In genomic region chr16:67173808-67174705, GRCh38 we compare ENCODE assay signal across 8 cellular contexts. TPM values are rescaled to one million over a fixed set of nuclear protein-coding genes. Genes with fewer than 3 reads are reported as not detected.
DNase-seq lines count a peak whose midpoint lies in the region; ATAC-seq, FAIRE-seq and TF ChIP-seq lines count a peak whose summit lies in the region.

No MANE protein-coding gene starts in this region.

- DNase-seq in CD8-positive, alpha-beta memory T cell = peak in 4 of 5 donors; percentile 58 to 79 (median 61)
- peak; percentile 83 for DNase-seq in Karpas-422
- DNase-seq in SK-MEL-5 (ENCODE audit: low read depth, low spot score) = peak; percentile 80
- DNase-seq in anterior cingulate cortex (lab: John Stamatoyannopoulos, UW) = peak in 55 of 58 donors; percentile 28 to 89 (median 75)
- DNase-seq in heart left ventricle = peak; percentile 85 to 95 (median 93)
- DNase-seq in pancreas = peak; percentile 79 to 96 (median 90)

- H3K4me2 ChIP-seq in Karpas-422 (ENCODE audit: low read depth, low read length, poor library complexity, severe bottlenecking) = peak overlapping the region; percentile 63

- H3K9me3 ChIP-seq in CD8-positive, alpha-beta memory T cell (ENCODE audit: low read length) = no peaks in the 10 kb centered on the region
- H3K9me3 ChIP-seq in Karpas-422 (ENCODE audit: low read length) = no peaks in the 10 kb centered on the region
- H3K9me3 ChIP-seq in heart left ventricle = no peaks in the 10 kb centered on the region
- H3K9me3 ChIP-seq in pancreas = no peaks in the 10 kb centered on the region

- peak; percentile 22 to 75 for TF ChIP-seq POLR2A in heart left ventricle (IDR thresholded peaks at IDR 0.05)

- H3K4me1 Mint-ChIP-seq in CD8-positive, alpha-beta memory T cell = peaks cover 44 to 73% (median 48%) of the 10 kb centered on the region in 3 donors

- FAIRE-seq in pancreas (lab: Jason Lieb, UNC) = no peak

- peak overlapping the region; percentile 62 for H3K9ac ChIP-seq in Karpas-422 (ENCODE audit: low read length)

- CTCF ChIA-PET in CD8-positive, alpha-beta memory T cell (lab: Charles Lee) = interaction anchor here (0.5 to 4.8 kb wide), 13 partner anchors 8 to 197 kb away, joined by 3 to 30 read pairs (median 5); partner anchors contain the start of genes HSF4 and TRADD

- peak; percentile 31 for ATAC-seq in GM19397 (IDR thresholded peaks at IDR 0.05; ENCODE audit: unreplicated experiment)
- peak; percentile 73 to 78 (median 77) for ATAC-seq in heart left ventricle
- ATAC-seq in pancreas = peak; percentile 57 to 69 (median 68)
- ATAC-seq in GM18858 (IDR thresholded peaks at IDR 0.05; ENCODE audit: unreplicated experiment) = no peak

- POLR2A ChIA-PET in CD8-positive, alpha-beta memory T cell (lab: Charles Lee) = interaction anchor here (0.6 to 1.2 kb wide), 7 partner anchors 9 to 35 kb away, joined by 3 to 6 read pairs (median 3); no protein-coding TSS in a partner anchor

- H3K79me2 ChIP-seq in Karpas-422 (ENCODE audit: low read length) = no peaks in the 10 kb centered on the region

- no peak overlapping the region for H3K27ac ChIP-seq in CD8-positive, alpha-beta memory T cell (ENCODE audit: low read depth, low read length)
- no peak overlapping the region for H3K27ac ChIP-seq in Karpas-422 (ENCODE audit: low read length)
- peak overlapping the region; percentile 80 to 97 (median 92) for H3K27ac ChIP-seq in heart left ventricle
- peak overlapping the region; percentile 58 to 85 (median 81) for H3K27ac ChIP-seq in pancreas

- peak overlapping the region; percentile 75 to 92 (median 87) for H3K4me3 Mint-ChIP-seq in CD8-positive, alpha-beta memory T cell

- H4K20me1 ChIP-seq in Karpas-422 (ENCODE audit: insufficient read depth, low read depth, low read length) = peaks cover 14% of the 10 kb centered on the region; the same call in 1 of the 2 replicates

- H3K9me3 Mint-ChIP-seq in CD8-positive, alpha-beta memory T cell = no peaks in the 10 kb centered on the region

- peak overlapping the region in 7 of 8 donors; percentile 18 to 91 (median 50) for H3K27ac Mint-ChIP-seq in CD8-positive, alpha-beta memory T cell

- no peak overlapping the region; the same call in 1 of the 2 replicates for H2AFZ ChIP-seq in Karpas-422 (ENCODE audit: low read length)

- peak overlapping the region; percentile 58 for H3K4me3 ChIP-seq in CD8-positive, alpha-beta memory T cell (ENCODE audit: low read length)
- H3K4me3 ChIP-seq in Karpas-422 (ENCODE audit: low read length) = peak overlapping the region; percentile 57
- H3K4me3 ChIP-seq in heart left ventricle = peak overlapping the region; percentile 4 to 65 (median 53)
- peak overlapping the region in 2 of 4 donors; percentile 32 to 36 for H3K4me3 ChIP-seq in pancreas

- in situ Hi-C loops in SK-MEL-5 (cut with HindIII; ENCODE audit: low pct_unique_long_range_greater_than_20kb, low sequenced_read_pairs) = no loop called here

- TF ChIP-seq CTCF in heart left ventricle (IDR thresholded peaks at IDR 0.05) = peak in 9 of 12 donors; percentile 11 to 50 (median 35)
- no peak for TF ChIP-seq CTCF in pancreas (IDR thresholded peaks at IDR 0.05)

- 1 to 2% (median 1%) methylated on average over 13 to 71 of the region's 71 CpGs for WGBS in heart left ventricle, 4 donors
- 7 to 8% methylated on average over 62 to 71 of the region's 71 CpGs for WGBS in pancreas, 2 donors

- no peaks in the 10 kb centered on the region for H3K36me3 Mint-ChIP-seq in CD8-positive, alpha-beta memory T cell

- no peaks in the 10 kb centered on the region for H3K9me2 ChIP-seq in Karpas-422 (replicated peaks; ENCODE audit: insufficient read depth, low read length)

- intact Hi-C loops in heart left ventricle (cut with DNase I) (loop anchor here in 3 of 10 donors (5.0 to 10.0 kb wide), 2 partner anchors 59 to 73 kb away; partner anchors contain the start of genes FHOD1 (in 2 of the 3) and SLC9A5 (in 2 of the 3)), pancreas (cut with DNase I) (no loop called here)

- H3K4me1 ChIP-seq in CD8-positive, alpha-beta memory T cell (ENCODE audit: insufficient read depth, low read length) = peaks cover 38% of the 10 kb centered on the region
- peaks cover 24% of the 10 kb centered on the region for H3K4me1 ChIP-seq in Karpas-422 (ENCODE audit: low read length)
- peaks cover 5 to 70% (median 58%) of the 10 kb centered on the region in 12 donors for H3K4me1 ChIP-seq in heart left ventricle
- H3K4me1 ChIP-seq in pancreas = peaks cover 0 to 25% (median 9%) of the 10 kb centered on the region in 3 donors

- peaks cover 24% of the 10 kb centered on the region for H3K27me3 ChIP-seq in CD8-positive, alpha-beta memory T cell (ENCODE audit: insufficient read depth, low read length, poor library complexity, severe bottlenecking)
- H3K27me3 ChIP-seq in Karpas-422 (ENCODE audit: low read length) (no peaks in the 10 kb centered on the region), heart left ventricle (peaks cover 0 to 4% (median 0%) of the 10 kb centered on the region in 9 donors), pancreas (no peaks in the 10 kb centered on the region)

- H3K36me3 ChIP-seq in CD8-positive, alpha-beta memory T cell (ENCODE audit: insufficient read depth, low read length) = no peaks in the 10 kb centered on the region
- no peaks in the 10 kb centered on the region for H3K36me3 ChIP-seq in Karpas-422 (ENCODE audit: insufficient read depth, low read length)
- peaks cover 0 to 13% (median 0%) of the 10 kb centered on the region in 9 donors for H3K36me3 ChIP-seq in heart left ventricle
- H3K36me3 ChIP-seq in pancreas = no peaks in the 10 kb centered on the region

- H3K27me3 Mint-ChIP-seq in CD8-positive, alpha-beta memory T cell = peaks cover 17 to 18% of the 10 kb centered on the region in 2 donors

RNA-seq across cellular contexts. Expression of gene NOL3, which starts 3.7 kb away (rescaled TPM):
- total RNA-seq in CD8-positive, alpha-beta memory T cell = 1 to 10 TPM; 2.1 to 2.3 TPM
- polyA plus RNA-seq in CD8-positive, alpha-beta memory T cell = 0.91 TPM
- total RNA-seq in Karpas-422 (2014; rRNA removed; shearing (Covaris generic); ENCODE audit: low replicate concordance) = 0.15 and 1.8 TPM in 2 replicates
- total RNA-seq in SK-MEL-5 (2014; rRNA removed; shearing (Covaris generic)) = 7.8 and 13.2 TPM in 2 replicates
- polyA plus RNA-seq in SK-MEL-5 (2015; cell fraction: cytosol; rRNA removed) = 11.3 and 15.5 TPM in 2 replicates
- 73.0 and 87.1 TPM in 2 replicates for polyA plus RNA-seq in SK-MEL-5 (2015; cell fraction: nucleus; rRNA removed)
- total RNA-seq in heart left ventricle (100 to 1,000 TPM in 1 of 9 donors, 10 to 100 TPM in 8; 64.9 to 119 (median 77.4) TPM), pancreas (10 to 100 TPM; 15.2 to 31.2 (median 19.8) TPM)
- polyA plus RNA-seq in heart left ventricle (100 to 1,000 TPM; 112 to 121 TPM), pancreas (100 to 1,000 TPM in 1 of 2 donors, 10 to 100 TPM in 1; 84.5 to 119 TPM)

RNA-seq across cellular contexts. Expression of gene HSF4, which starts 9.5 kb away (rescaled TPM):
- 10 to 100 TPM; 11.6 to 13.3 TPM for total RNA-seq in CD8-positive, alpha-beta memory T cell
- polyA plus RNA-seq in CD8-positive, alpha-beta memory T cell = not detected
- total RNA-seq in Karpas-422 (2014; rRNA removed; shearing (Covaris generic); ENCODE audit: low replicate concordance) = 12.4 and 15.2 TPM in 2 replicates
- 28.7 and 40.9 TPM in 2 replicates for total RNA-seq in SK-MEL-5 (2014; rRNA removed; shearing (Covaris generic))
- polyA plus RNA-seq in SK-MEL-5 (2015; cell fraction: cytosol; rRNA removed) = 2.9 and 3.1 TPM in 2 replicates
- 815 and 943 TPM in 2 replicates for polyA plus RNA-seq in SK-MEL-5 (2015; cell fraction: nucleus; rRNA removed)
- total RNA-seq in heart left ventricle = 10 to 100 TPM; 11.6 to 62.4 (median 35.4) TPM
- polyA plus RNA-seq in heart left ventricle = 10 to 100 TPM in 1 of 2 donors, 1 to 10 TPM in 1; 5.9 to 62.5 TPM
- total RNA-seq in pancreas = 10 to 100 TPM; 34.9 to 70.0 (median 49.1) TPM
- polyA plus RNA-seq in pancreas = 100 to 1,000 TPM; 310 to 330 TPM

RNA-seq across cellular contexts. Expression of gene MATCAP1, which starts 9.7 kb away (rescaled TPM):
- total RNA-seq in CD8-positive, alpha-beta memory T cell = 10 to 100 TPM; 15.3 to 15.6 TPM
- 0.68 TPM for polyA plus RNA-seq in CD8-positive, alpha-beta memory T cell
- total RNA-seq in Karpas-422 (2014; rRNA removed; shearing (Covaris generic); ENCODE audit: low replicate concordance) = 6.8 and 16.9 TPM in 2 replicates
- 3.9 and 4.4 TPM in 2 replicates for total RNA-seq in SK-MEL-5 (2014; rRNA removed; shearing (Covaris generic))
- 4.6 and 8.4 TPM in 2 replicates for polyA plus RNA-seq in SK-MEL-5 (2015; cell fraction: cytosol; rRNA removed)
- polyA plus RNA-seq in SK-MEL-5 (2015; cell fraction: nucleus; rRNA removed) = 167 and 246 TPM in 2 replicates
- total RNA-seq in heart left ventricle = 10 to 100 TPM in 5 of 9 donors, 1 to 10 TPM in 4; 4.1 to 21.6 (median 11.1) TPM
- polyA plus RNA-seq in heart left ventricle = 10 to 100 TPM; 10.2 to 15.5 TPM
- total RNA-seq in pancreas = 10 to 100 TPM in 3 of 6 donors, 1 to 10 TPM in 3; 4.8 to 22.3 (median 10.4) TPM
- 10 to 100 TPM; 51.2 to 55.6 TPM for polyA plus RNA-seq in pancreas

RNA-seq across cellular contexts. Expression of gene FBXL8, which starts 14.3 kb away (rescaled TPM):
- total RNA-seq in CD8-positive, alpha-beta memory T cell = 10 to 100 TPM; 10.5 to 14.3 TPM
- 11.6 TPM for polyA plus RNA-seq in CD8-positive, alpha-beta memory T cell
- total RNA-seq in Karpas-422 (2014; rRNA removed; shearing (Covaris generic); ENCODE audit: low replicate concordance) = 2.6 and 14.6 TPM in 2 replicates
- 5.1 and 6.4 TPM in 2 replicates for total RNA-seq in SK-MEL-5 (2014; rRNA removed; shearing (Covaris generic))
- 3.8 and 5.0 TPM in 2 replicates for polyA plus RNA-seq in SK-MEL-5 (2015; cell fraction: cytosol; rRNA removed)
- 164 and 185 TPM in 2 replicates for polyA plus RNA-seq in SK-MEL-5 (2015; cell fraction: nucleus; rRNA removed)
- total RNA-seq in heart left ventricle (10 to 100 TPM in 1 of 9 donors, 1 to 10 TPM in 8; 5.0 to 13.4 (median 7.2) TPM), pancreas (10 to 100 TPM; 12.9 to 31.7 (median 24.2) TPM)
- polyA plus RNA-seq in heart left ventricle (1 to 10 TPM; 5.4 to 9.2 TPM), pancreas (10 to 100 TPM; 41.6 to 86.2 TPM)

RNA-seq across cellular contexts. Expression of gene TRADD, which starts 14.3 kb away (rescaled TPM):
- 10 to 100 TPM; 23.8 to 28.7 TPM for total RNA-seq in CD8-positive, alpha-beta memory T cell
- 141 TPM for polyA plus RNA-seq in CD8-positive, alpha-beta memory T cell
- 11.4 and 14.7 TPM in 2 replicates for total RNA-seq in Karpas-422 (2014; rRNA removed; shearing (Covaris generic); ENCODE audit: low replicate concordance)
- 18.3 and 21.1 TPM in 2 replicates for total RNA-seq in SK-MEL-5 (2014; rRNA removed; shearing (Covaris generic))
- polyA plus RNA-seq in SK-MEL-5 (2015; cell fraction: cytosol; rRNA removed) = 18.1 and 18.3 TPM in 2 replicates
- 38.5 and 58.4 TPM in 2 replicates for polyA plus RNA-seq in SK-MEL-5 (2015; cell fraction: nucleus; rRNA removed)
- total RNA-seq in heart left ventricle (10 to 100 TPM in 4 of 9 donors, 1 to 10 TPM in 5; 4.7 to 14.3 (median 8.4) TPM), pancreas (10 to 100 TPM in 4 of 6 donors, 1 to 10 TPM in 2; 9.4 to 17.4 (median 11.5) TPM)
- polyA plus RNA-seq in heart left ventricle (10 to 100 TPM in 1 of 2 donors, 1 to 10 TPM in 1; 6.8 to 16.2 TPM), pancreas (10 to 100 TPM; 21.3 to 33.3 TPM)

Comparison
In these comparisons a context has a peak if more than half of its experiments do, and no peak if none do; other contexts are left out.
1. H3K27ac ChIP-seq: peak in heart left ventricle (12 of 12) and pancreas (4 of 4); none in CD8-positive, alpha-beta memory T cell (single experiment) and Karpas-422 (single experiment).
2. CTCF ChIP-seq: peak in heart left ventricle (9 of 12); none in pancreas (0 of 4).
3. Peak in every context shown above with its lines, with median percentiles within 50 percentile points of each other: DNase-seq.